In the genomic region with DNA sequence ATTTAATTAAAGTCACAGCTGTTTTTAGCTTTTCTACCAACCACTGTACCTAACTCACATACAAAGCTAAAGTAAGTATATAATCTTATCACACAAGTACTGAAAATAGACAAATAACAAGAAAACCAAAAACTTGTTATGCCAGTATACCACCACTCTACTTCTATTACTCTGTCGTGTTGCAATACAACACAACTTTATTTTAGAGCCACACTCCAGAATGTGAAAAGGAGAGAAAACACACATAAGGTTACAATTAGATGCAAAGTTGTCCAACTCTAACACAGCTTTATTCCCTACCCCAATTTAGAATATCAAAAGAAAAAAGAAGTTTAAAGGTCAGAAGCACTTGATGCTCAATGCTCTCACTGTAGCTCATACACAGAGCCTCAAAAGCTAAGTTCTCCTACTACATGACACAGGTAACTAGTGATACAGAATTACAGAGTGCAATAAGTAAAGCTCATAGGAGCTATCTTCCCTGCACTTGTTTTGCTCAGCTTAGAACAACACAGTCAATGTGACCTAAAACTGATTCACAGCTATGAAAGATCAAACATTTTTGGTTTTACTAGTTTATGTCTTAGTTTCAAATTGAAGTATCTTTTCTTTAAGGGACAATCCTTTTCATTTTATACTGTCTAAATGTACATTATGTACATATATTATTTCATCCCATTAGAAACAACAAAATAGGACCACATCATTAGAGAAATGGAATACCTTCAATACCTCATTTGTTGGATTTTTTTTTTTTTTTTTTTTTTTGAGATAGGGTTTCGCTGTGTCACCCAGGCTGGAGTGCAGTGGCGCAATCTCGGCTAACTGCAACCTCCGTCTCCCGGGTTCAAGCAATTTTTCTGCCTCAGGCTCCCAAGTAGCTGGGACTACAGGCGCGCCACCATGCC, we compare ENCODE assay signal across 1 cellular context.
TF ChIP-seq lines count a peak whose summit lies in the region.

No MANE protein-coding gene starts in this region.

TF ChIP-seq in K562, 482 proteins besides CTCF, POLR2A, EP300 and RAD21 (continues in another document):
- peak; percentile 73 to 75 for TF ChIP-seq KDM1A (IDR thresholded peaks at IDR 0.05)
- TF ChIP-seq TRIM24 (IDR thresholded peaks at IDR 0.05): peak; percentile 50 to 53; a peak in 1 of 4 replicates
- TF ChIP-seq MAFK (IDR thresholded peaks at IDR 0.05; ENCODE audit: low read length): peak; percentile 44; the same call in 1 of the 2 replicates
- peak; percentile 26; the same call in 1 of the 2 replicates for TF ChIP-seq NFE2L1 (tag; IDR thresholded peaks at IDR 0.05; ENCODE audit: borderline replicate concordance, low read depth)
- peak; percentile 98 for TF ChIP-seq CEBPB (tag; IDR thresholded peaks at IDR 0.05)
- TF ChIP-seq, protein P1, sequence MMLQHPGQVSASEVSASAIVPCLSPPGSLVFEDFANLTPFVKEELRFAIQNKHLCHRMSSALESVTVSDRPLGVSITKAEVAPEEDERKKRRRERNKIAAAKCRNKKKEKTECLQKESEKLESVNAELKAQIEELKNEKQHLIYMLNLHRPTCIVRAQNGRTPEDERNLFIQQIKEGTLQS (IDR thresholded peaks at IDR 0.05): peak; percentile 59
- TF ChIP-seq, protein P1 (CRISPR knock-in tag; conservative IDR thresholded peaks at IDR 0.05): no peak
- peak; percentile 87 for TF ChIP-seq MAFG (tag; conservative IDR thresholded peaks at IDR 0.05)
- TF ChIP-seq CC2D1A (IDR thresholded peaks at IDR 0.05): 0 out of 2 replicates have a peak, but pooled peaks have one; percentile 43
- no peak for TF ChIP-seq ZNF431 (CRISPR knock-in tag; IDR thresholded peaks at IDR 0.05)
- TF ChIP-seq DPF2 (IDR thresholded peaks at IDR 0.05): peak; percentile 88
- TF ChIP-seq, protein P2, sequence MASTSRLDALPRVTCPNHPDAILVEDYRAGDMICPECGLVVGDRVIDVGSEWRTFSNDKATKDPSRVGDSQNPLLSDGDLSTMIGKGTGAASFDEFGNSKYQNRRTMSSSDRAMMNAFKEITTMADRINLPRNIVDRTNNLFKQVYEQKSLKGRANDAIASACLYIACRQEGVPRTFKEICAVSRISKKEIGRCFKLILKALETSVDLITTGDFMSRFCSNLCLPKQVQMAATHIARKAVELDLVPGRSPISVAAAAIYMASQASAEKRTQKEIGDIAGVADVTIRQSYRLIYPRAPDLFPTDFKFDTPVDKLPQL (IDR thresholded peaks at IDR 0.05; ENCODE audit: extremely low read depth, insufficient read length): no peak
- TF ChIP-seq MAFF (IDR thresholded peaks at IDR 0.05; ENCODE audit: low read length): peak; percentile 70
- TF ChIP-seq HDGF (IDR thresholded peaks at IDR 0.05): 0 out of 2 replicates have a peak, but pooled peaks have one; percentile 22
- no peak for TF ChIP-seq ZNF609 (CRISPR knock-in tag; IDR thresholded peaks at IDR 0.05; ENCODE audit: borderline replicate concordance)
- 0 out of 2 replicates have a peak, but pooled peaks have one; percentile 42 for TF ChIP-seq BCOR (IDR thresholded peaks at IDR 0.05)
- peak; percentile 74 for TF ChIP-seq HMBOX1 (IDR thresholded peaks at IDR 0.05)
- TF ChIP-seq CEBPG (CRISPR knock-in tag; IDR thresholded peaks at IDR 0.05): peak; percentile 86
- peak; percentile 75 to 95 for TF ChIP-seq CEBPG (tag; conservative IDR thresholded peaks at IDR 0.05 in 1 of 2, IDR thresholded peaks at IDR 0.05 in 1 of 2)
- TF ChIP-seq ZNF124 (CRISPR knock-in tag; IDR thresholded peaks at IDR 0.05): no peak
- 0 out of 2 replicates have a peak, but pooled peaks have one; percentile 20 for TF ChIP-seq ATF7 (IDR thresholded peaks at IDR 0.05)
- no peak for TF ChIP-seq RBM34 (IDR thresholded peaks at IDR 0.05; ENCODE audit: borderline replicate concordance, insufficient read depth, low read length)
- TF ChIP-seq SMARCE1 (IDR thresholded peaks at IDR 0.05): peak; percentile 79
- peak; percentile 57 for TF ChIP-seq ARID1B (IDR thresholded peaks at IDR 0.05)
- TF ChIP-seq ZNF764 (CRISPR knock-in tag; IDR thresholded peaks at IDR 0.05; ENCODE audit: low read depth): no peak
- TF ChIP-seq FOS (IDR thresholded peaks at IDR 0.05; ENCODE audit: extremely low read depth, insufficient read length): no peak
- TF ChIP-seq HDAC2 (IDR thresholded peaks at IDR 0.05): peak; percentile 57
- TF ChIP-seq JUND (IDR thresholded peaks at IDR 0.05; ENCODE audit: borderline replicate concordance, low read depth, low read length): 0 out of 2 replicates have a peak, but pooled peaks have one; percentile 18
- TF ChIP-seq JUND (tag; IDR thresholded peaks at IDR 0.05; ENCODE audit: borderline replicate concordance, low read depth, low read length): no peak
- TF ChIP-seq POLR2H (tag; IDR thresholded peaks at IDR 0.05; ENCODE audit: low read depth): peak; percentile 28; the same call in 1 of the 2 replicates
- TF ChIP-seq ZNF316 (IDR thresholded peaks at IDR 0.05): peak; percentile 88
- TF ChIP-seq NR2C2 (CRISPR knock-in tag; IDR thresholded peaks at IDR 0.05): no peak
- TF ChIP-seq NR2C2 (tag; IDR thresholded peaks at IDR 0.05): 0 out of 2 replicates have a peak, but pooled peaks have one; percentile 33
- TF ChIP-seq DACH1 (IDR thresholded peaks at IDR 0.05; ENCODE audit: partially characterized antibody): peak; percentile 47
- 0 out of 4 replicates have a peak, but pooled peaks of 1 of the 2 experiments have one; percentile 23 for TF ChIP-seq HDAC1 (IDR thresholded peaks at IDR 0.05)
- TF ChIP-seq ZNF766 (CRISPR knock-in tag; conservative IDR thresholded peaks at IDR 0.05): peak; percentile 8; the same call in 1 of the 2 replicates
- TF ChIP-seq, protein P3, sequence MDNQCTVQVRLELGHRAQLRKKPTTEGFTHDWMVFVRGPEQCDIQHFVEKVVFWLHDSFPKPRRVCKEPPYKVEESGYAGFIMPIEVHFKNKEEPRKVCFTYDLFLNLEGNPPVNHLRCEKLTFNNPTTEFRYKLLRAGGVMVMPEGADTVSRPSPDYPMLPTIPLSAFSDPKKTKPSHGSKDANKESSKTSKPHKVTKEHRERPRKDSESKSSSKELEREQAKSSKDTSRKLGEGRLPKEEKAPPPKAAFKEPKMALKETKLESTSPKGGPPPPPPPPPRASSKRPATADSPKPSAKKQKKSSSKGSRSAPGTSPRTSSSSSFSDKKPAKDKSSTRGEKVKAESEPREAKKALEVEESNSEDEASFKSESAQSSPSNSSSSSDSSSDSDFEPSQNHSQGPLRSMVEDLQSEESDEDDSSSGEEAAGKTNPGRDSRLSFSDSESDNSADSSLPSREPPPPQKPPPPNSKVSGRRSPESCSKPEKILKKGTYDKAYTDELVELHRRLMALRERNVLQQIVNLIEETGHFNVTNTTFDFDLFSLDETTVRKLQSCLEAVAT (IDR thresholded peaks at IDR 0.05): 0 out of 4 replicates have a peak, but pooled peaks of 1 of the 2 experiments have one; percentile 36
- TF ChIP-seq NFE2 (IDR thresholded peaks at IDR 0.05; ENCODE audit: low read depth): peak; percentile 93
- 0 out of 2 replicates have a peak, but pooled peaks have one; percentile 33 for TF ChIP-seq IRF9 (tag; IDR thresholded peaks at IDR 0.05)
- no peak for TF ChIP-seq ATF1 (CRISPR knock-in tag; IDR thresholded peaks at IDR 0.05)
- 0 out of 2 replicates have a peak, but pooled peaks have one; percentile 21 for TF ChIP-seq ATF1 (tag; IDR thresholded peaks at IDR 0.05)
- TF ChIP-seq SMARCA4 (IDR thresholded peaks at IDR 0.05): peak; percentile 74; the same call in 1 of the 2 replicates
